9 cellular contexts compared by ENCODE assay signal in genomic region chr9:137294684-137295312, GRCh38. TPM values are rescaled to one million over a fixed set of nuclear protein-coding genes. Genes with fewer than 3 reads are reported as not detected.
DNase-seq lines count a peak whose midpoint lies in the region; ATAC-seq and TF ChIP-seq lines count a peak whose summit lies in the region.
"Had no signal": no experiment of that assay in that cellular context is flagged by ENCODE, and none has a peak within 500 bp of the region (broad histone marks: within the 10 kb centered on the region; RNA-seq: fewer than 3 reads in every experiment).

No MANE protein-coding gene starts in this region.

- peak overlapping the region; percentile 89 for H2AFZ ChIP-seq in GM23338

- peak; percentile 26 for ATAC-seq in GM23338
- peak; percentile 17 for ATAC-seq in activated naive CD8-positive, alpha-beta T cell treated with anti-CD3 and anti-CD28 coated beads, Interleukin-2, amount 50 U/mL, for 24 hours

- H3K4me1 Mint-ChIP-seq in GM23338, result peaks cover 35% of the 10 kb centered on the region
- H3K4me1 Mint-ChIP-seq in activated naive CD8-positive, alpha-beta T cell treated with anti-CD3 and anti-CD28 coated beads, Interleukin-2, amount 50 U/mL, for 24 hours, result peaks cover 9% of the 10 kb centered on the region
- peaks cover 8 to 14% of the 10 kb centered on the region in 2 donors for H3K4me1 Mint-ChIP-seq in immature natural killer cell
- H3K4me1 Mint-ChIP-seq in type B pancreatic cell (ENCODE audit: unreplicated experiment), result peaks cover 5% of the 10 kb centered on the region

- peaks cover 1% of the 10 kb centered on the region; the same call in 2 of the 3 replicates for H3K36me3 Mint-ChIP-seq in GM23338 (ENCODE audit: low read depth)
- no peaks in the 10 kb centered on the region for H3K36me3 Mint-ChIP-seq in activated naive CD8-positive, alpha-beta T cell treated with anti-CD3 and anti-CD28 coated beads, Interleukin-2, amount 50 U/mL, for 24 hours (ENCODE audit: low read depth)
- no peaks in the 10 kb centered on the region for H3K36me3 Mint-ChIP-seq in immature natural killer cell
- no peaks in the 10 kb centered on the region for H3K36me3 Mint-ChIP-seq in type B pancreatic cell

- H3K27me3 Mint-ChIP-seq in GM23338 (ENCODE audit: insufficient read depth, low read depth, poor library complexity) (peaks cover 23% of the 10 kb centered on the region), immature natural killer cell (ENCODE audit: low read depth in 3 of 3) (peaks cover 12 to 18% (median 13%) of the 10 kb centered on the region in 3 donors), type B pancreatic cell (peaks cover 46% of the 10 kb centered on the region)
- peaks cover 42% of the 10 kb centered on the region for H3K27me3 Mint-ChIP-seq in activated naive CD8-positive, alpha-beta T cell treated with anti-CD3 and anti-CD28 coated beads, Interleukin-2, amount 50 U/mL, for 24 hours

- H3K9me2 ChIP-seq in GM23338 (ENCODE audit: insufficient read depth), result no peaks in the 10 kb centered on the region

- H3K27ac ChIP-seq in AG04450 (ENCODE audit: low read depth, low read length) (no peak overlapping the region), GM23338 (ENCODE audit: low read depth) (no peak overlapping the region), adrenal gland (no peak overlapping the region)

- H3K4me1 ChIP-seq in GM23338 (ENCODE audit: insufficient read depth) (peaks cover 30% of the 10 kb centered on the region), adrenal gland (replicated peaks in 1 of 2) (peaks cover 3 to 13% of the 10 kb centered on the region in 2 donors)

- TF ChIP-seq CTCF in AG04450 (IDR thresholded peaks at IDR 0.05; ENCODE audit: low read depth, low read length) (peak; percentile 28; the same call in 1 of the 2 replicates), GM23338 (conservative IDR thresholded peaks at IDR 0.05; ENCODE audit: low read depth in 2 of 2) (peak; percentile 26 to 51; a peak in 2 of 4 replicates), type B pancreatic cell (conservative IDR thresholded peaks at IDR 0.05) (peak; percentile 36), adrenal gland (IDR thresholded peaks at IDR 0.05) (no peak), GM20000 (IDR thresholded peaks at IDR 0.05; ENCODE audit: extremely low read depth, missing control alignments) (no peak)

- H4K20me1 ChIP-seq in GM23338 (replicated peaks; ENCODE audit: insufficient read depth), result peaks cover 11% of the 10 kb centered on the region

- intact Hi-C loops in adrenal gland (cut with DNase I), result loop anchor here in 1 of 2 donors (5.0 to 10.0 kb wide), 2 partner anchors 113 to 230 kb away; no protein-coding TSS in a partner anchor

- DNase-seq in AG04450 (ENCODE audit: low read depth, low spot score), result no peak
- DNase-seq in GM23338 (ENCODE audit: low spot score), result peak; percentile 74
- DNase-seq in activated naive CD8-positive, alpha-beta T cell treated with anti-CD3 and anti-CD28 coated beads, Interleukin-2, amount 50 U/mL, for 24 hours, result no peak
- DNase-seq in immature natural killer cell, result no peak
- DNase-seq in type B pancreatic cell (ENCODE audit: extremely low spot score, unreplicated experiment), result no peak
- DNase-seq in adrenal gland, result no peak
- DNase-seq in central memory CD4-positive, alpha-beta T cell, result no peak
- no peak for DNase-seq in GM20000 (ENCODE audit: low spot score)

- H3K4me3 ChIP-seq in AG04450 (ENCODE audit: low read depth, low read length), result no peak overlapping the region
- H3K4me3 ChIP-seq in GM23338, result peak overlapping the region; percentile 55; the same call in 1 of the 2 replicates
- H3K4me3 ChIP-seq in adrenal gland, result peak overlapping the region in 1 of 4 donors; percentile 60

- H3K27ac Mint-ChIP-seq in GM23338 (no peak overlapping the region), immature natural killer cell (no peak overlapping the region), type B pancreatic cell (peak overlapping the region; percentile 78)
- H3K27ac Mint-ChIP-seq in activated naive CD8-positive, alpha-beta T cell treated with anti-CD3 and anti-CD28 coated beads, Interleukin-2, amount 50 U/mL, for 24 hours, result peak overlapping the region; percentile 54

- H3K4me3 Mint-ChIP-seq in GM23338 (peak overlapping the region; percentile 60), immature natural killer cell (peak overlapping the region; percentile 50 to 59 (median 55)), type B pancreatic cell (peak overlapping the region; percentile 75)
- peak overlapping the region; percentile 42 for H3K4me3 Mint-ChIP-seq in activated naive CD8-positive, alpha-beta T cell treated with anti-CD3 and anti-CD28 coated beads, Interleukin-2, amount 50 U/mL, for 24 hours

- CTCF ChIA-PET in AG04450 (lab: Charles Lee), result no interaction called here

- peaks cover 9% of the 10 kb centered on the region for H3K9me3 Mint-ChIP-seq in GM23338
- no peaks in the 10 kb centered on the region for H3K9me3 Mint-ChIP-seq in activated naive CD8-positive, alpha-beta T cell treated with anti-CD3 and anti-CD28 coated beads, Interleukin-2, amount 50 U/mL, for 24 hours
- no peaks in the 10 kb centered on the region for H3K9me3 Mint-ChIP-seq in immature natural killer cell
- H3K9me3 Mint-ChIP-seq in type B pancreatic cell, result no peaks in the 10 kb centered on the region

- peaks cover 36% of the 10 kb centered on the region for H3K27me3 ChIP-seq in AG04450 (ENCODE audit: control insufficient read depth, insufficient read depth, low read length)
- H3K27me3 ChIP-seq in GM23338 (ENCODE audit: insufficient read depth), result peaks cover 29% of the 10 kb centered on the region
- peaks cover 23% of the 10 kb centered on the region for H3K27me3 ChIP-seq in adrenal gland

- peaks cover 26% of the 10 kb centered on the region for H3F3A ChIP-seq in GM23338 (replicated peaks; ENCODE audit: low read depth)

- H3K79me2 ChIP-seq in GM23338 (replicated peaks; ENCODE audit: insufficient read depth), result no peaks in the 10 kb centered on the region

- WGBS in adrenal gland, 4 donors, result 16 to 35% (median 22%) methylated on average over 3 to 39 of the region's 39 CpGs

- H3K36me3 ChIP-seq in GM23338 (ENCODE audit: insufficient read depth) (no peaks in the 10 kb centered on the region), adrenal gland (replicated peaks in 1 of 2) (no peaks in the 10 kb centered on the region)

- POLR2A ChIA-PET in AG04450 (lab: Yijun Ruan, JAX), result interaction anchor here (0.5 to 1.3 kb wide), 3 partner anchors 54 to 227 kb away, joined by 3 to 4 read pairs (median 4); partner anchors contain the start of gene TUBB4B

- no peak for TF ChIP-seq POLR2A in adrenal gland (IDR thresholded peaks at IDR 0.05)

- H3K9me3 ChIP-seq in AG04450 (ENCODE audit: control insufficient read depth, insufficient read depth, low read length) (peaks cover 11% of the 10 kb centered on the region), adrenal gland (replicated peaks in 1 of 3) (no peaks in the 10 kb centered on the region)

- peak overlapping the region; percentile 78 for H3K4me2 ChIP-seq in GM23338

TF ChIP-seq in GM23338, 12 proteins besides CTCF, POLR2A, EP300 and RAD21 (continues in another document):
- no peak for TF ChIP-seq NANOG (IDR thresholded peaks at IDR 0.05; ENCODE audit: borderline replicate concordance)

RNA-seq across cellular contexts. Expression of gene NRARP, which starts 7.3 kb away (rescaled TPM):
- 0.17 and 0.22 TPM in 2 replicates for polyA plus RNA-seq in AG04450 (2011; rRNA removed)
- polyA minus RNA-seq in AG04450 (2011; rRNA and poly(A)+ RNA removed), result not detected in 2 replicates
- 39.0 and 55.1 TPM in 2 replicates for total RNA-seq in GM23338 (2014; rRNA removed; shearing (Covaris generic))
- polyA plus RNA-seq in GM23338 (2016; fragmentation: Nextera tagmentation; extraction: Ambion mirVana), result 4.0 and 4.8 TPM in 2 replicates
- under 1 TPM in 1 of 3 donors, not detected in 2; 0.14 TPM for polyA plus RNA-seq in immature natural killer cell
- total RNA-seq in type B pancreatic cell (ENCODE audit: low replicate concordance), result 17.9 and 21.7 TPM in 2 replicates
- total RNA-seq in adrenal gland, result 10 to 100 TPM in 1 of 8 donors, 1 to 10 TPM in 7; 1.1 to 11.2 (median 3.8) TPM
- polyA plus RNA-seq in adrenal gland, result 1 to 10 TPM in 2 of 3 donors, under 1 TPM in 1; 0.59 to 1.4 (median 1.1) TPM

RNA-seq across cellular contexts. Expression of gene TOR4A, which starts 17.3 kb away (rescaled TPM):
- polyA plus RNA-seq in AG04450 (2011; rRNA removed) (14.1 and 18.7 TPM in 2 replicates), GM23338 (2016; fragmentation: Nextera tagmentation; extraction: Ambion mirVana) (2.0 and 2.1 TPM in 2 replicates), immature natural killer cell (10 to 100 TPM in 1 of 3 donors, 1 to 10 TPM in 2; 4.9 to 13.9 (median 7.2) TPM), adrenal gland (1 to 10 TPM in 2 of 3 donors, under 1 TPM in 1; 0.49 to 1.4 (median 1.3) TPM)
- polyA minus RNA-seq in AG04450 (2011; rRNA and poly(A)+ RNA removed), result 10.9 and 14.8 TPM in 2 replicates
- total RNA-seq in GM23338 (2014; rRNA removed; shearing (Covaris generic)), result 14.4 and 19.0 TPM in 2 replicates
- total RNA-seq in type B pancreatic cell (ENCODE audit: low replicate concordance) (2.7 and 4.5 TPM in 2 replicates), adrenal gland (10 to 100 TPM in 5 of 8 donors, 1 to 10 TPM in 3; 6.8 to 21.5 (median 13.8) TPM)

RNA-seq across cellular contexts. Expression of gene NELFB, which starts 39.7 kb away (rescaled TPM):
- polyA plus RNA-seq in AG04450 (2011; rRNA removed) (27.1 and 38.7 TPM in 2 replicates), GM23338 (2016; fragmentation: Nextera tagmentation; extraction: Ambion mirVana) (30.0 and 31.2 TPM in 2 replicates), immature natural killer cell (10 to 100 TPM; 25.0 to 36.8 (median 34.6) TPM), adrenal gland (10 to 100 TPM; 10.9 to 48.3 (median 19.6) TPM)
- polyA minus RNA-seq in AG04450 (2011; rRNA and poly(A)+ RNA removed), result 21.9 and 23.5 TPM in 2 replicates
- 79.5 and 97.3 TPM in 2 replicates for total RNA-seq in GM23338 (2014; rRNA removed; shearing (Covaris generic))
- total RNA-seq in type B pancreatic cell (ENCODE audit: low replicate concordance) (52.4 and 61.9 TPM in 2 replicates), adrenal gland (10 to 100 TPM; 28.0 to 56.3 (median 41.1) TPM)

RNA-seq across cellular contexts. Expression of gene STPG3, which starts 43.7 kb away (rescaled TPM):
- polyA plus RNA-seq in AG04450 (2011; rRNA removed) (not detected in 2 replicates), GM23338 (2016; fragmentation: Nextera tagmentation; extraction: Ambion mirVana) (not detected in 2 replicates), immature natural killer cell (not detected), adrenal gland (under 1 TPM in 1 of 3 donors, not detected in 2; 0.32 TPM)
- not detected in 2 replicates for polyA minus RNA-seq in AG04450 (2011; rRNA and poly(A)+ RNA removed)
- total RNA-seq in GM23338 (2014; rRNA removed; shearing (Covaris generic)), result not detected in 2 replicates
- total RNA-seq in type B pancreatic cell (ENCODE audit: low replicate concordance) (0.31 TPM in 1 of 2 replicates, not detected in the other), adrenal gland (1 to 10 TPM in 1 of 8 donors, under 1 TPM in 1, not detected in 6; 0.25 to 3.1 TPM)
- total RNA-seq: left colon had no signal

RNA-seq across cellular contexts. Expression of gene TUBB4B, which starts 53.7 kb away (rescaled TPM):
- polyA plus RNA-seq in AG04450 (2011; rRNA removed), result 223 and 262 TPM in 2 replicates
- 180 and 232 TPM in 2 replicates for polyA minus RNA-seq in AG04450 (2011; rRNA and poly(A)+ RNA removed)
- total RNA-seq in GM23338 (2014; rRNA removed; shearing (Covaris generic)), result 334 and 374 TPM in 2 replicates
- 389 and 408 TPM in 2 replicates for polyA plus RNA-seq in GM23338 (2016; fragmentation: Nextera tagmentation; extraction: Ambion mirVana)
- polyA plus RNA-seq in immature natural killer cell, result 10 to 100 TPM; 60.8 to 98.2 (median 71.9) TPM
- total RNA-seq in type B pancreatic cell (ENCODE audit: low replicate concordance), result 326 and 349 TPM in 2 replicates
- 100 to 1,000 TPM in 6 of 8 donors, 10 to 100 TPM in 2; 69.9 to 362 (median 129) TPM for total RNA-seq in adrenal gland
- polyA plus RNA-seq in adrenal gland, result 100 to 1,000 TPM; 105 to 211 (median 200) TPM

Comparison
In these comparisons a context has a peak if more than half of its experiments do, and no peak if none do; other contexts are left out.
1. CTCF ChIP-seq: peak in AG04450 (single experiment), GM23338 (2 of 2) and type B pancreatic cell (single experiment); none in adrenal gland (0 of 6) and GM20000 (single experiment).
2. H3K27ac Mint-ChIP-seq: peak in activated naive CD8-positive, alpha-beta T cell treated with anti-CD3 and anti-CD28 coated beads, Interleukin-2, amount 50 U/mL, for 24 hours (single experiment) and type B pancreatic cell (single experiment); none in GM23338 (single experiment) and immature natural killer cell (0 of 6).
3. Peak in every context shown above with its lines, with median percentiles within 50 percentile points of each other: H3K4me3 Mint-ChIP-seq.